ENCODE assay signal across 8 cellular contexts in the genomic region with DNA sequence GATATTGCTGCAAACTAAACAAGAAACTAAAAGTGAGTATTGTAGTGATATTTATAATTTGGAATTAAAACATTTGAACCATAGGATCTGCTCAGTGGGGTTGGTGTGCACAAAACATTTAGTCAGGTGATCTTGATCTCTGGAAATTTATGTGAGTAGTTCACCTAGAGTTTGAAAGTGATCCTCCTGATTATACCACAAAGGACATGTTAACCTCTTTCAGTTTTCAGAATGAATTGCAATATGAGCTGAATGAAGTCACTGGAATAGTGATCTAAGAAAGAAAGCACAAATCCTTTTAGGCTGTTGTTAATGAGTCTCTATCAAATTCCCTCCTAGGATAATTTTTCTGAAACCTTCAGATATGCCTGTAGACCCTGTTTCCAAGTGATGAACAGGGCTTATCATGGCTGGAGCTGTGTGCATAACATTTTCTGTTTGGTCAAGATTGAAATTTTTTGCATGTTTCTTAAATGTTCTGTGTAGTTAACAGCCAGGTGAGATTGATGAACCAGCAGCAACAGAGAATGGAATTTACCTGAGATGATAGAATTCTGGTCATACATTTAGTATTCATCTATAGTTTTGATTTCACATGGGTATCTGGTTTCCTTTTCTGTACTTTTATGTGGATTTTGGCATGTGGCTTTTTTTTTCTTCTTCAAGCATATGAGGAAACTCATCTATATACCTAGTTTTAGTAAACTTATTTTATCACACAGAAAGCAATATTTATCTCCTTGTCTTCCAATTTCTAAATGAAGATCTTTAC. TPM values are rescaled to one million over a fixed set of nuclear protein-coding genes. Genes with fewer than 3 reads are reported as not detected.
DNase-seq lines count a peak whose midpoint lies in the region; ATAC-seq, FAIRE-seq and TF ChIP-seq lines count a peak whose summit lies in the region.

No MANE protein-coding gene starts in this region.

- H3K4me3 ChIP-seq in GM12878: no peak overlapping the region
- H3K4me3 ChIP-seq in WERI-Rb-1 (ENCODE audit: low read depth, low read length): no peak overlapping the region

- in situ Hi-C loops in GM12878 (cut with MboI) (no loop called here), KBM-7 (cut with MboI; ENCODE audit: low pct_unique_long_range_greater_than_20kb, low sequenced_read_pairs) (no loop called here)

- H3K9ac ChIP-seq in GM12878 (ENCODE audit: control insufficient read depth, insufficient read depth, low read length): no peak overlapping the region

- H3K9me3 ChIP-seq in GM12878 (replicated peaks; ENCODE audit: control insufficient read depth, insufficient read depth, low read length) (no peaks in the 10 kb centered on the region; the same call in 1 of the 3 replicates), WERI-Rb-1 (ENCODE audit: severe bottlenecking) (no peaks in the 10 kb centered on the region)

- POLR2A ChIA-PET in GM12878 (lab: Charles Lee): interaction anchor here (1.0 to 1.3 kb wide), 2 partner anchors 24 to 25 kb away, joined by 3 to 4 read pairs; partner anchors contain the start of gene CDC14A

- 0 out of 4 replicates have a peak, but pooled peaks cover 0 to 1% of the 10 kb centered on the region in 2 experiments for H3K36me3 ChIP-seq in GM12878 (ENCODE audit: control insufficient read depth in 2 of 2, insufficient read depth in 2 of 2, low read length in 1 of 2)
- no peaks in the 10 kb centered on the region for H3K36me3 ChIP-seq in WERI-Rb-1

- SMC1A ChIA-PET in GM12878 (lab: Charles Lee; ENCODE audit: uncharacterized antibody, unreplicated experiment): interaction anchor here (1.0 kb wide), 4 partner anchors 9 to 77 kb away, joined by 3 to 6 read pairs (median 4); no protein-coding TSS in a partner anchor

- H4K20me1 ChIP-seq in GM12878 (ENCODE audit: control insufficient read depth, insufficient read depth): no peaks in the 10 kb centered on the region

- peak; percentile 98 for ATAC-seq in GM18867 (IDR thresholded peaks at IDR 0.05; ENCODE audit: unreplicated experiment)
- peak; percentile 95 for ATAC-seq in GM21447 (IDR thresholded peaks at IDR 0.05; ENCODE audit: unreplicated experiment)
- ATAC-seq in HG03139 (IDR thresholded peaks at IDR 0.05; ENCODE audit: unreplicated experiment): peak; percentile 81
- ATAC-seq in GM12878: peak; percentile 94

- FAIRE-seq in GM12878 (lab: Jason Lieb, UNC): peak; percentile 95

- no peak for TF ChIP-seq RAD21 in GM12878 (IDR thresholded peaks at IDR 0.05; ENCODE audit: insufficient read depth, low read depth, low read length)

- BruUV-seq in GM12878 (replicated peaks; lab: Mats Ljungman, UMichigan): no TSS peak

- H3K27me3 ChIP-seq in GM12878 (replicated peaks in 1 of 2; ENCODE audit: control insufficient read depth in 2 of 2, insufficient read depth in 2 of 2, low read length in 1 of 2): no peaks in the 10 kb centered on the region
- no peaks in the 10 kb centered on the region for H3K27me3 ChIP-seq in WERI-Rb-1 (ENCODE audit: insufficient read depth, low read depth, severe bottlenecking)

- TF ChIP-seq POLR2A in GM12878 (IDR thresholded peaks at IDR 0.05; ENCODE audit: low read depth, low read length): no peak

- peak; percentile 19 to 80; a peak in 1 of 4 replicates for TF ChIP-seq EP300 in GM12878 (IDR thresholded peaks at IDR 0.05; ENCODE audit: borderline replicate concordance in 1 of 2, control insufficient read depth in 1 of 2, low read depth in 2 of 2, low read length in 2 of 2)

- H3K4me2 ChIP-seq in GM12878 (ENCODE audit: control insufficient read depth, insufficient read depth): peak overlapping the region; percentile 17; the same call in 1 of the 2 replicates

- CTCF ChIA-PET in GM12878 (lab: Yijun Ruan, JAX): interaction anchor here (0.6 to 1.0 kb wide), 3 partner anchors 14 to 597 kb away, joined by 3 read pairs; no protein-coding TSS in a partner anchor

- H3K4me1 ChIP-seq in GM12878 (ENCODE audit: control insufficient read depth, insufficient read depth, low read length): peaks cover 16% of the 10 kb centered on the region

- no peaks in the 10 kb centered on the region; the same call in 1 of the 2 replicates for H3K79me2 ChIP-seq in GM12878 (ENCODE audit: control insufficient read depth, insufficient read depth, low read length)

- H2AFZ ChIP-seq in GM12878 (ENCODE audit: control insufficient read depth, low read depth, low read length): no peak overlapping the region

- RAD21 ChIA-PET in GM12878 (lab: Charles Lee; ENCODE audit: unreplicated experiment): interaction anchor here (0.7 kb wide), 1 partner anchor 21 kb away, joined by 4 read pairs; no protein-coding TSS in a partner anchor

- H3K27ac ChIP-seq in GM12878 (ENCODE audit: control insufficient read depth, insufficient read depth) (no peak overlapping the region), WERI-Rb-1 (no peak overlapping the region)

- peak; percentile 26 for DNase-seq in GM12878 (ENCODE audit: low read depth, low spot score)
- no peak for DNase-seq in WERI-Rb-1
- DNase-seq in stimulated activated CD4-positive, alpha-beta T cell treated with anti-CD3 and anti-CD28 coated beads, Interleukin-4, amount 100 ng/mL, for 24 hours: no peak
- no peak for DNase-seq in KBM-7
- DNase-seq in middle frontal gyrus (ENCODE audit: extremely low spot score, low spot score): no peak

- intact Hi-C loops in GM12878 (cut with micrococcal nuclease; ENCODE audit: unreplicated experiment): no loop called here

- no peak for TF ChIP-seq CTCF in GM12878 (IDR thresholded peaks at IDR 0.05 in 2 of 3, conservative IDR thresholded peaks at IDR 0.05 in 1 of 3; ENCODE audit: control insufficient read depth in 2 of 3, extremely low read depth in 1 of 3, insufficient read depth in 1 of 3, low read depth in 3 of 3, low read length in 3 of 3)
- no peak for TF ChIP-seq CTCF in WERI-Rb-1 (IDR thresholded peaks at IDR 0.05; ENCODE audit: low read depth, low read length)

TF ChIP-seq in GM12878, 131 proteins besides CTCF, POLR2A, EP300 and RAD21 (continues in another document):
- TF ChIP-seq ETV6 (conservative IDR thresholded peaks at IDR 0.05 in 1 of 2, IDR thresholded peaks at IDR 0.05 in 1 of 2; ENCODE audit: borderline replicate concordance in 1 of 2, low read depth in 1 of 2): no peak
- no peak for TF ChIP-seq PML (IDR thresholded peaks at IDR 0.05; ENCODE audit: low read length)
- peak; percentile 89 for TF ChIP-seq ATF7 (IDR thresholded peaks at IDR 0.05; ENCODE audit: low read depth)
- TF ChIP-seq, protein P1, sequence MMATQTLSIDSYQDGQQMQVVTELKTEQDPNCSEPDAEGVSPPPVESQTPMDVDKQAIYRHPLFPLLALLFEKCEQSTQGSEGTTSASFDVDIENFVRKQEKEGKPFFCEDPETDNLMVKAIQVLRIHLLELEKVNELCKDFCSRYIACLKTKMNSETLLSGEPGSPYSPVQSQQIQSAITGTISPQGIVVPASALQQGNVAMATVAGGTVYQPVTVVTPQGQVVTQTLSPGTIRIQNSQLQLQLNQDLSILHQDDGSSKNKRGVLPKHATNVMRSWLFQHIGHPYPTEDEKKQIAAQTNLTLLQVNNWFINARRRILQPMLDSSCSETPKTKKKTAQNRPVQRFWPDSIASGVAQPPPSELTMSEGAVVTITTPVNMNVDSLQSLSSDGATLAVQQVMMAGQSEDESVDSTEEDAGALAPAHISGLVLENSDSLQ (IDR thresholded peaks at IDR 0.05): no peak
- TF ChIP-seq ZNF384 (IDR thresholded peaks at IDR 0.05; ENCODE audit: borderline replicate concordance, low read depth, low read length): no peak
- TF ChIP-seq CEBPB (IDR thresholded peaks at IDR 0.05; ENCODE audit: borderline replicate concordance in 1 of 2, low read depth in 2 of 2, low read length in 2 of 2): no peak
- TF ChIP-seq TARDBP (IDR thresholded peaks at IDR 0.05; ENCODE audit: borderline replicate concordance): no peak
- no peak for TF ChIP-seq HDGF (IDR thresholded peaks at IDR 0.05)

RNA-seq across cellular contexts. Expression of gene CDC14A, which starts 25.5 kb away (rescaled TPM):
- 61.9 and 72.4 TPM in 2 replicates for total RNA-seq in GM12878 (2013; cell fraction: nucleolus; rRNA removed)
- 5.2 and 6.9 TPM in 2 replicates for total RNA-seq in GM12878 (2014; rRNA removed)
- total RNA-seq in GM12878 (2014; rRNA removed; fragmentation: Illumina TruSeq; extraction: Trizol): 5.9 and 7.0 TPM in 2 replicates
- 6.8 and 7.8 TPM in 2 replicates for total RNA-seq in GM12878 (2021)
- 1.3 TPM for polyA plus RNA-seq in GM12878 (2011; ENCODE audit: low read depth)
- 7.1 and 9.1 TPM in 2 replicates for polyA plus RNA-seq in GM12878 (2011; rRNA removed)
- 3.3 and 3.7 TPM in 2 replicates for polyA plus RNA-seq in GM12878 (2011; cell fraction: cytosol; rRNA removed)
- 10.7 and 12.9 TPM in 2 replicates for polyA plus RNA-seq in GM12878 (2011; cell fraction: nucleus; rRNA removed)
- polyA plus RNA-seq in GM12878 (2012): 1.8 and 1.9 TPM in 2 replicates
- 5.8 and 6.5 TPM in 2 replicates for polyA plus RNA-seq in GM12878 (2014; fragmentation: Illumina TruSeq; extraction: Trizol)
- 1 to 10 TPM; 1.5 to 1.9 TPM for polyA plus RNA-seq in GM12878 (2014; fragmentation: Nextera tagmentation; extraction: Ambion mirVana)
- polyA plus RNA-seq in GM12878 (2014; rRNA removed): 3.5 and 3.9 TPM in 2 replicates
- 1 to 10 TPM; 4.7 to 6.3 TPM for polyA plus RNA-seq in GM12878 (2016; fragmentation: Nextera tagmentation; extraction: Ambion mirVana)
- 16.2 TPM in 2 replicates for polyA minus RNA-seq in GM12878 (2011; rRNA and poly(A)+ RNA removed)
- 2.9 and 4.2 TPM in 2 replicates for polyA minus RNA-seq in GM12878 (2011; cell fraction: cytosol; rRNA and poly(A)+ RNA removed)
- 24.3 and 39.7 TPM in 2 replicates for polyA minus RNA-seq in GM12878 (2011; cell fraction: nucleus; rRNA and poly(A)+ RNA removed)
